8 cellular contexts compared by ENCODE assay signal in genomic region chr1:158998781-158999161, GRCh38. TPM values are rescaled to one million over a fixed set of nuclear protein-coding genes. Genes with fewer than 3 reads are reported as not detected.
DNase-seq lines count a peak whose midpoint lies in the region; ATAC-seq and TF ChIP-seq lines count a peak whose summit lies in the region.

No MANE protein-coding gene starts in this region.

- CTCF ChIA-PET in CD8-positive, alpha-beta T cell (lab: Charles Lee), result interaction anchor here (0.6 to 2.5 kb wide), 22 partner anchors 9 to 1411 kb away, joined by 3 to 21 read pairs (median 4); partner anchors contain the start of gene IFI16

- H3K27me3 Mint-ChIP-seq in CD8-positive, alpha-beta T cell (ENCODE audit: low read depth), result no peaks in the 10 kb centered on the region

- POLR2A ChIA-PET in CD8-positive, alpha-beta T cell (lab: Charles Lee), result interaction anchor here (1.3 kb wide), 1 partner anchor 10 kb away, joined by 8 read pairs; no protein-coding TSS in a partner anchor

- WGBS in ectodermal cell, 2 experiments, result 4 to 25% methylated on average over 10 to 12 of the region's 13 CpGs

- peaks cover 30% of the 10 kb centered on the region for H3K4me1 Mint-ChIP-seq in CD8-positive, alpha-beta T cell (ENCODE audit: low read depth)

- peak in 5 of 7 experiments; percentile 13 to 46 (median 32) for DNase-seq in CD8-positive, alpha-beta T cell
- DNase-seq in NCI-H1092 (lab: John Stamatoyannopoulos, UW) (peak; percentile 25), T-helper 1 cell (peak in 3 of 5 donors; percentile 32 to 76 (median 37)), lung microvascular endothelial cell (ENCODE audit: low read depth in 2 of 2) (peak; percentile 65 to 78), thoracic aorta (ENCODE audit: low spot score) (no peak)

- peak; percentile 85 for ATAC-seq in CD8-positive, alpha-beta T cell
- ATAC-seq in GM19035 (IDR thresholded peaks at IDR 0.05; ENCODE audit: unreplicated experiment) (peak; percentile 44), thoracic aorta (ENCODE audit: insufficient number of reproducible peaks, low FRiP score, low read depth) (peak; percentile 43), HG03159 (IDR thresholded peaks at IDR 0.05; ENCODE audit: unreplicated experiment) (no peak)

- no peaks in the 10 kb centered on the region for H3K9me3 ChIP-seq in CD8-positive, alpha-beta T cell (ENCODE audit: low read length)
- H3K9me3 ChIP-seq in ectodermal cell (ENCODE audit: control insufficient read depth, low read length) (no peaks in the 10 kb centered on the region), thoracic aorta (no peaks in the 10 kb centered on the region)

- H3K27ac Mint-ChIP-seq in CD8-positive, alpha-beta T cell, result peak overlapping the region; percentile 61

- H3K4me1 ChIP-seq in CD8-positive, alpha-beta T cell (ENCODE audit: insufficient read depth, low read length), result peaks cover 6% of the 10 kb centered on the region
- H3K4me1 ChIP-seq in ectodermal cell (ENCODE audit: control insufficient read depth, insufficient read depth, low read length), result no peaks in the 10 kb centered on the region
- peaks cover 3 to 19% of the 10 kb centered on the region in 2 donors for H3K4me1 ChIP-seq in thoracic aorta (ENCODE audit: control insufficient read depth in 1 of 2, low read depth in 2 of 2)

- no peaks in the 10 kb centered on the region for H3K36me3 ChIP-seq in CD8-positive, alpha-beta T cell (ENCODE audit: insufficient read depth, low read length)
- H3K36me3 ChIP-seq in ectodermal cell (ENCODE audit: control insufficient read depth, insufficient read depth, low read length) (no peaks in the 10 kb centered on the region), thoracic aorta (no peaks in the 10 kb centered on the region)

- H3K9me3 Mint-ChIP-seq in CD8-positive, alpha-beta T cell, result no peaks in the 10 kb centered on the region

- H3K36me3 Mint-ChIP-seq in CD8-positive, alpha-beta T cell, result no peaks in the 10 kb centered on the region

- peak overlapping the region; percentile 54 for H3K4me3 Mint-ChIP-seq in CD8-positive, alpha-beta T cell

- H3K27ac ChIP-seq in CD8-positive, alpha-beta T cell (ENCODE audit: low read depth, low read length), result no peak overlapping the region
- H3K27ac ChIP-seq in ectodermal cell (ENCODE audit: insufficient read depth, low read depth, low read length, poor library complexity, severe bottlenecking) (no peak overlapping the region), thoracic aorta (peak overlapping the region; percentile 53 to 65)

- no peak overlapping the region for H3K4me3 ChIP-seq in CD8-positive, alpha-beta T cell (ENCODE audit: low read depth, low read length)
- H3K4me3 ChIP-seq in ectodermal cell (ENCODE audit: insufficient read depth, low read depth, low read length) (peak overlapping the region; percentile 46), thoracic aorta (peak overlapping the region; percentile 72)

- intact Hi-C loops in CD8-positive, alpha-beta T cell (cut with DNase I, micrococcal nuclease), result loop anchor here (1.0 to 10.0 kb wide), 10 partner anchors 9 to 1034 kb away; partner anchors contain the start of gene IFI16 (in 1 of the 2)

- peak; percentile 91 for TF ChIP-seq CTCF in CD8-positive, alpha-beta T cell (IDR thresholded peaks at IDR 0.05)
- peak; percentile 86 for TF ChIP-seq CTCF in thoracic aorta (IDR thresholded peaks at IDR 0.05)

- H3K27me3 ChIP-seq in CD8-positive, alpha-beta T cell (ENCODE audit: insufficient read depth, low read length), result no peaks in the 10 kb centered on the region
- no peaks in the 10 kb centered on the region for H3K27me3 ChIP-seq in ectodermal cell (ENCODE audit: control insufficient read depth, insufficient read depth, low read length, poor library complexity, severe bottlenecking)
- no peaks in the 10 kb centered on the region for H3K27me3 ChIP-seq in thoracic aorta (replicated peaks; ENCODE audit: insufficient read depth)

RNA-seq across cellular contexts. Expression of gene IFI16, which starts 10.9 kb away (rescaled TPM):
- 10 to 100 TPM; 26.1 to 32.1 TPM for total RNA-seq in CD8-positive, alpha-beta T cell
- polyA plus RNA-seq in ectodermal cell (2013, experiment 1 of 4), result 21.4 TPM
- polyA plus RNA-seq in ectodermal cell (2013, experiment 2 of 4), result 18.4 TPM
- polyA plus RNA-seq in ectodermal cell (2013, experiment 3 of 4), result 13.6 TPM
- polyA plus RNA-seq in ectodermal cell (2013, experiment 4 of 4), result 11.6 TPM
- total RNA-seq in lung microvascular endothelial cell (33.9 and 51.2 TPM in 2 replicates), thoracic aorta (100 to 1,000 TPM in 1 of 2 donors, 10 to 100 TPM in 1; 65.4 to 182 TPM)

Comparison
In these comparisons a context has a peak if more than half of its experiments do, and no peak if none do; other contexts are left out.
1. H3K27ac ChIP-seq: peak in thoracic aorta (2 of 2); none in CD8-positive, alpha-beta T cell (single experiment) and ectodermal cell (single experiment).